ENCODE assay signal across 20 cellular contexts in genomic region chr7:34612671-34613070, GRCh38. TPM values are rescaled to one million over a fixed set of nuclear protein-coding genes. Genes with fewer than 3 reads are reported as not detected.
A peak's percentile ranks its signal among the peaks of the same experiment; 100 is the strongest.
DNase-seq lines count a peak whose midpoint lies in the region; ATAC-seq and TF ChIP-seq lines count a peak whose summit lies in the region.
"Had no signal": no experiment of that assay in that cellular context is flagged by ENCODE, and none has a peak within 500 bp of the region (broad histone marks: within the 10 kb centered on the region; RNA-seq: fewer than 3 reads in every experiment).

No MANE protein-coding gene starts in this region.

- intact Hi-C loops in Right ventricle myocardium superior (cut with DNase I): no loop called here
- intact Hi-C loops in left lung (cut with DNase I): no loop called here
- intact Hi-C loops in activated CD4-positive, alpha-beta T cell treated with anti-CD3 and anti-CD28 coated beads, Interleukin-2, amount 10 ng/mL, durations not matched to agents 24 days and 14 days (cut with micrococcal nuclease): no loop called here

- H3K4me3 Mint-ChIP-seq in activated CD4-positive, alpha-beta T cell treated with anti-CD3 and anti-CD28 coated beads, Interleukin-2, amount 10 ng/mL, durations not matched to agents 24 days and 14 days: no peak overlapping the region
- H3K4me3 Mint-ChIP-seq: activated CD4-positive, alpha-beta T cell treated with anti-CD3 and anti-CD28 coated beads for 36 hours; CD8-positive, alpha-beta memory T cell; effector memory CD8-positive, alpha-beta T cell had no signal

- no peak overlapping the region for H3K4me3 ChIP-seq in right atrium auricular region
- H3K4me3 ChIP-seq in choroid plexus epithelial cell (ENCODE audit: low read depth, low read length): no peak overlapping the region
- no peak overlapping the region for H3K4me3 ChIP-seq in left lung
- H3K4me3 ChIP-seq: tibial nerve had no signal

- TF ChIP-seq CTCF in right atrium auricular region (IDR thresholded peaks at IDR 0.05) (no peak), choroid plexus epithelial cell (conservative IDR thresholded peaks at IDR 0.05; ENCODE audit: low read depth, low read length) (no peak), left lung (IDR thresholded peaks at IDR 0.05) (no peak)

- H3K27me3 Mint-ChIP-seq in activated CD4-positive, alpha-beta T cell treated with anti-CD3 and anti-CD28 coated beads, Interleukin-2, amount 10 ng/mL, durations not matched to agents 24 days and 14 days: no peaks in the 10 kb centered on the region
- H3K27me3 Mint-ChIP-seq: activated CD4-positive, alpha-beta T cell treated with anti-CD3 and anti-CD28 coated beads for 36 hours; CD8-positive, alpha-beta memory T cell; effector memory CD8-positive, alpha-beta T cell had no signal

- no peak overlapping the region for H3K27ac Mint-ChIP-seq in activated CD4-positive, alpha-beta T cell treated with anti-CD3 and anti-CD28 coated beads, Interleukin-2, amount 10 ng/mL, durations not matched to agents 24 days and 14 days
- H3K27ac Mint-ChIP-seq: activated CD4-positive, alpha-beta T cell treated with anti-CD3 and anti-CD28 coated beads for 36 hours; CD8-positive, alpha-beta memory T cell; effector memory CD8-positive, alpha-beta T cell had no signal

- H3K27ac ChIP-seq in right atrium auricular region: peak overlapping the region in 1 of 2 donors; percentile 38
- H3K27ac ChIP-seq in left lung: no peak overlapping the region
- H3K27ac ChIP-seq: tibial nerve had no signal

- DNase-seq in Right ventricle myocardium superior (no peak), right atrium auricular region (ENCODE audit: low spot score) (no peak), choroid plexus epithelial cell (ENCODE audit: low read depth) (peak; percentile 50), left lung (no peak), NCI-H2171 treated with DMSO at 0.1 percent for 48 hours (lab: John Stamatoyannopoulos, UW) (no peak), OCI-M2 (lab: John Stamatoyannopoulos, UW; ENCODE audit: unreplicated experiment) (no peak)
- no peak for DNase-seq in activated CD4-positive, alpha-beta T cell treated with anti-CD3 and anti-CD28 coated beads, Interleukin-2, amount 10 ng/mL, durations not matched to agents 24 days and 14 days
- DNase-seq: activated CD4-positive, alpha-beta T cell treated with anti-CD3 and anti-CD28 coated beads for 36 hours; activated CD8-positive, alpha-beta memory T cell treated with anti-CD3 and anti-CD28 coated beads, Interleukin-2, amount 50 U/mL, for 48 hours; activated naive CD4-positive, alpha-beta T cell treated with Interleukin-2 at 50 U/mL for 16 hours; CD8-positive, alpha-beta memory T cell; effector memory CD8-positive, alpha-beta T cell; NCI-H1105 treated with DMSO at 0.1 percent for 48 hours; occipital lobe; small intestine; T-helper 9 cell had no signal

- ATAC-seq in Right ventricle myocardium superior (ENCODE audit: poor library complexity) (peak; percentile 96), left lung (peak; percentile 81), GM18870 (IDR thresholded peaks at IDR 0.05; ENCODE audit: unreplicated experiment) (no peak)
- ATAC-seq: activated CD4-positive, alpha-beta T cell treated with anti-CD3 and anti-CD28 coated beads for 36 hours; effector memory CD8-positive, alpha-beta T cell had no signal

- H3K9me3 ChIP-seq in right atrium auricular region (peaks cover 0 to 12% of the 10 kb centered on the region in 2 donors), left lung (no peaks in the 10 kb centered on the region)

- no peaks in the 10 kb centered on the region for H3K36me3 Mint-ChIP-seq in activated CD4-positive, alpha-beta T cell treated with anti-CD3 and anti-CD28 coated beads, Interleukin-2, amount 10 ng/mL, durations not matched to agents 24 days and 14 days (ENCODE audit: low read depth)
- H3K36me3 Mint-ChIP-seq: CD8-positive, alpha-beta memory T cell had no signal

- no peaks in the 10 kb centered on the region for H3K27me3 ChIP-seq in right atrium auricular region
- no peaks in the 10 kb centered on the region for H3K27me3 ChIP-seq in left lung
- H3K27me3 ChIP-seq: tibial nerve had no signal

- H3K36me3 ChIP-seq in right atrium auricular region: no peaks in the 10 kb centered on the region
- H3K36me3 ChIP-seq in left lung: no peaks in the 10 kb centered on the region
- H3K36me3 ChIP-seq: tibial nerve had no signal

- no peaks in the 10 kb centered on the region for H3K4me1 Mint-ChIP-seq in activated CD4-positive, alpha-beta T cell treated with anti-CD3 and anti-CD28 coated beads, Interleukin-2, amount 10 ng/mL, durations not matched to agents 24 days and 14 days
- H3K4me1 Mint-ChIP-seq: activated CD4-positive, alpha-beta T cell treated with anti-CD3 and anti-CD28 coated beads for 36 hours; CD8-positive, alpha-beta memory T cell had no signal

- no peaks in the 10 kb centered on the region for H3K9me3 Mint-ChIP-seq in activated CD4-positive, alpha-beta T cell treated with anti-CD3 and anti-CD28 coated beads, Interleukin-2, amount 10 ng/mL, durations not matched to agents 24 days and 14 days
- H3K9me3 Mint-ChIP-seq: effector memory CD8-positive, alpha-beta T cell had no signal

- peaks cover 0 to 5% of the 10 kb centered on the region in 2 donors for H3K4me1 ChIP-seq in right atrium auricular region
- no peaks in the 10 kb centered on the region for H3K4me1 ChIP-seq in left lung
- H3K4me1 ChIP-seq: tibial nerve had no signal

RNA-seq across cellular contexts. Expression of gene NPSR1, which starts 45.3 kb away (rescaled TPM):
- total RNA-seq in Right ventricle myocardium superior: not detected
- total RNA-seq in right atrium auricular region: not detected
- total RNA-seq in left lung: not detected
- not detected in 2 replicates for total RNA-seq in activated CD4-positive, alpha-beta T cell treated with anti-CD3 and anti-CD28 coated beads, Interleukin-2, amount 10 ng/mL, durations not matched to agents 24 days and 14 days
- total RNA-seq: activated CD4-positive, alpha-beta T cell treated with anti-CD3 and anti-CD28 coated beads for 36 hours; CD8-positive, alpha-beta memory T cell; Daoy; fibroblast of villous mesenchyme; occipital lobe; tibial nerve had no signal
